In the genomic region with DNA sequence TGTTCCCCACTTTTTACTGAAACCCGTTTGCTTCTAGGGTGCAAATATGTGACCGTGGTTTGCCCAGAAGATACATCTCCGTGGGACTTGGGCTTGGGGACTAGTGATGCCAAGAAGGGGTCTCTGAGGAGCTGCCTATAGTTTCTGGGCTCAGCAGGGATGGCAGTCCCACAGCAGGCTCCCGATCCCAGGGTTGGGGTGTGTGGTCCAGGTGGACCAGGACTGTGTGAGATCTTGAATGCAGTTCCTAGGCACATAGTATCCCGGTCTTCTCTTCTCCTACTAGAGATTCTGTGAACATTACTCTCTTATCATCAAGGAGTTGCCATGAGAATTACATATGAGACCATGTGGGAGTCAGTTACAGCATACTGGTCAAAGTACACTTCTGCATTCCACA, we compare ENCODE assay signal across 25 cellular contexts.
"Had no signal": no experiment of that assay in that cellular context is flagged by ENCODE, and none has a peak within 500 bp of the region (broad histone marks: within the 10 kb centered on the region; RNA-seq: fewer than 3 reads in every experiment).

No MANE protein-coding gene starts in this region.

- H3K4me1 ChIP-seq: stomach, suprapubic skin, testis, thyroid gland, tibial nerve, transverse colon, upper lobe of left lung, upper lobe of right lung, uterus, vagina had no signal

- H3K27me3 ChIP-seq: suprapubic skin, thyroid gland, tibial nerve, upper lobe of left lung, uterus, vagina had no signal

- H3K36me3 ChIP-seq: stomach, suprapubic skin, thoracic aorta, thyroid gland, tibial artery, tibial nerve, transverse colon, upper lobe of left lung, upper lobe of right lung, uterus, vagina had no signal

- FAIRE-seq: urothelium cell line had no signal

- DNase-seq: stimulated activated CD4-positive, alpha-beta T cell treated with anti-CD3 and anti-CD28 coated beads, Interleukin-2, amount 100 ng/mL, for 48 hours; stimulated activated CD4-positive, alpha-beta T cell treated with anti-CD3 and anti-CD28 coated beads, Interleukin-4, amount 100 ng/mL, for 1 hour; stimulated activated CD4-positive, alpha-beta T cell treated with anti-CD3 and anti-CD28 coated beads, Interleukin-4, amount 100 ng/mL, for 24 hours; stimulated activated CD4-positive, alpha-beta T cell treated with anti-CD3 and anti-CD28 coated beads, Interleukin-4, amount 100 ng/mL, for 4 hours; stimulated activated CD8-positive, alpha-beta memory T cell treated with anti-CD3 and anti-CD28 coated beads, Interleukin-4, amount 100 ng/mL, for 48 hours; stimulated activated naive B cell treated with anti-CD40 and anti-IgM and Interleukin-4, amounts not matched to agents 10 μg/mL and 1 μg/mL and 100 μg/mL, for 72 hours; stimulated activated naive CD4-positive, alpha-beta T cell; stimulated activated naive CD4-positive, alpha-beta T cell treated with Interleukin-2 at 50 U/mL for 16 hours; stimulated activated naive CD8-positive, alpha-beta T cell treated with anti-CD3 and anti-CD28 coated beads, Interleukin-15, amount 100 ng/mL, for 72 hours; stimulated activated naive CD8-positive, alpha-beta T cell treated with anti-CD3 and anti-CD28 coated beads, Interleukin-15, Interleukin-2, amounts not matched to agents 100 U/mL and 50 U/mL, for 24 hours; stomach; substantia nigra; testis; thyroid gland; tibial artery; transverse colon; trophoblast cell; upper lobe of right lung; uterus had no signal

- H3K4me3 ChIP-seq: stomach, suprapubic skin, testis, thoracic aorta, thyroid gland, tibial artery, tibial nerve, transverse colon, upper lobe of left lung, upper lobe of right lung, uterus, vagina had no signal

- H3K9me3 ChIP-seq: stomach, suprapubic skin, testis, thoracic aorta, thyroid gland, tibial artery, tibial nerve, transverse colon, upper lobe of left lung, upper lobe of right lung, uterus, vagina had no signal

- H3K27ac ChIP-seq: stomach, suprapubic skin, testis, thoracic aorta, thyroid gland, tibial artery, tibial nerve, transverse colon, upper lobe of left lung, upper lobe of right lung, uterus, vagina had no signal
